16 cellular contexts compared by ENCODE assay signal in genomic region chr11:34446389-34446788, GRCh38. TPM values are rescaled to one million over a fixed set of nuclear protein-coding genes. Genes with fewer than 3 reads are reported as not detected.
DNase-seq lines count a peak whose midpoint lies in the region; ATAC-seq and TF ChIP-seq lines count a peak whose summit lies in the region.
"Had no signal": no experiment of that assay in that cellular context is flagged by ENCODE, and none has a peak within 500 bp of the region (broad histone marks: within the 10 kb centered on the region; RNA-seq: fewer than 3 reads in every experiment).

No MANE protein-coding gene starts in this region.

- H3K27me3 ChIP-seq in Loucy (ENCODE audit: insufficient read depth, low read length, poor library complexity, severe bottlenecking) (no peaks in the 10 kb centered on the region), subcutaneous abdominal adipose tissue (ENCODE audit: control insufficient read depth in 5 of 5, insufficient read depth in 4 of 5, low read length in 5 of 5) (no peaks in the 10 kb centered on the region)
- H3K27me3 ChIP-seq: BE2C had no signal

- H3K9ac ChIP-seq in Loucy (ENCODE audit: low read depth, low read length, poor library complexity, severe bottlenecking) (no peak overlapping the region), subcutaneous abdominal adipose tissue (ENCODE audit: low read length in 5 of 5) (peak overlapping the region in 1 of 5 donors; percentile 43)
- H3K9ac ChIP-seq: GM23248 had no signal

- ATAC-seq in left ventricle myocardium superior: peak; percentile 41
- ATAC-seq in Right ventricle myocardium inferior: no peak
- ATAC-seq in GM19467 (IDR thresholded peaks at IDR 0.05; ENCODE audit: unreplicated experiment): no peak
- ATAC-seq: HepG2 had no signal

- H4K20me1 ChIP-seq in Loucy (ENCODE audit: insufficient read depth, low read length, poor library complexity, severe bottlenecking): peaks cover 62% of the 10 kb centered on the region

- peak overlapping the region; percentile 12 for H3K4me3 ChIP-seq in Loucy (ENCODE audit: low read length, poor library complexity, severe bottlenecking)
- H3K4me3 ChIP-seq in subcutaneous abdominal adipose tissue (ENCODE audit: low read depth in 1 of 5, low read length in 5 of 5): no peak overlapping the region
- H3K4me3 ChIP-seq: GM23248, HAP-1 had no signal

- intact Hi-C loops in left ventricle myocardium superior (cut with micrococcal nuclease): no loop called here
- intact Hi-C loops in Right ventricle myocardium inferior (cut with DNase I): no loop called here

- no peak overlapping the region for H2AFZ ChIP-seq in Loucy (ENCODE audit: low read length)
- H2AFZ ChIP-seq: GM23248 had no signal

- peak overlapping the region; percentile 31 for H3K27ac ChIP-seq in subcutaneous abdominal adipose tissue (ENCODE audit: low read depth, low read length)
- H3K27ac ChIP-seq: GM23248 had no signal

- H3F3A ChIP-seq in Loucy (ENCODE audit: low read depth): peaks cover 10% of the 10 kb centered on the region

- TF ChIP-seq CTCF in Loucy (conservative IDR thresholded peaks at IDR 0.05; ENCODE audit: low read length): no peak

- peak overlapping the region; percentile 81 for H3K4me2 ChIP-seq in Loucy (ENCODE audit: low read depth, low read length, poor library complexity, severe bottlenecking)

- H3K36me3 ChIP-seq in Loucy (ENCODE audit: insufficient read depth, low read length) (peaks cover 22% of the 10 kb centered on the region), subcutaneous abdominal adipose tissue (ENCODE audit: control insufficient read depth in 5 of 5, insufficient read depth in 5 of 5, low read length in 5 of 5) (peaks cover 21 to 30% (median 26%) of the 10 kb centered on the region in 5 donors)
- H3K36me3 ChIP-seq: BE2C had no signal

- DNase-seq in left ventricle myocardium superior: no peak
- DNase-seq in Right ventricle myocardium inferior (ENCODE audit: missing footprints): no peak
- DNase-seq in myocyte (ENCODE audit: low read depth): peak; percentile 68
- DNase-seq in NCI-H69 (lab: John Stamatoyannopoulos, UW): no peak
- no peak for DNase-seq in islet precursor cell
- DNase-seq: ACHN; BE2C; C1 segment of cervical spinal cord; Caco-2; CD4-positive, alpha-beta T cell; GM23248 had no signal

- no peaks in the 10 kb centered on the region for H3K9me2 ChIP-seq in Loucy (replicated peaks; ENCODE audit: low read depth, low read length)

- H3K9me3 ChIP-seq in Loucy (ENCODE audit: insufficient read depth, low read depth, low read length): no peaks in the 10 kb centered on the region
- no peaks in the 10 kb centered on the region for H3K9me3 ChIP-seq in subcutaneous abdominal adipose tissue (ENCODE audit: control insufficient read depth in 5 of 5, low read length in 5 of 5)
- H3K9me3 ChIP-seq: BE2C, Caco-2, HAP-1 had no signal

- peaks cover 87% of the 10 kb centered on the region for H3K4me1 ChIP-seq in Loucy (ENCODE audit: insufficient read depth, low read length, poor library complexity, severe bottlenecking)
- peaks cover 5 to 90% (median 85%) of the 10 kb centered on the region in 5 donors for H3K4me1 ChIP-seq in subcutaneous abdominal adipose tissue (ENCODE audit: control insufficient read depth in 5 of 5, insufficient read depth in 5 of 5, low read length in 5 of 5)
- H3K4me1 ChIP-seq: BE2C, Caco-2, HAP-1 had no signal

- peaks cover 95% of the 10 kb centered on the region for H3K79me2 ChIP-seq in Loucy (ENCODE audit: insufficient read depth, low read length)

RNA-seq across cellular contexts. Expression of gene CAT, which starts 7.7 kb away (rescaled TPM):
- total RNA-seq in left ventricle myocardium superior: 150 TPM
- total RNA-seq in Right ventricle myocardium inferior: 152 TPM
- total RNA-seq in myocyte: 80.7 and 145 TPM in 2 replicates
- 30.8 TPM for polyA plus RNA-seq in myocyte (2012)
